12 cellular contexts compared by ENCODE assay signal in genomic region chr10:117462424-117462792, GRCh38.
DNase-seq lines count a peak whose midpoint lies in the region; ATAC-seq and TF ChIP-seq lines count a peak whose summit lies in the region.
"Had no signal": no experiment of that assay in that cellular context is flagged by ENCODE, and none has a peak within 500 bp of the region (broad histone marks: within the 10 kb centered on the region; RNA-seq: fewer than 3 reads in every experiment).

No MANE protein-coding gene starts in this region.

- H3K36me3 ChIP-seq in osteoblast (ENCODE audit: insufficient read depth, low read length): no peaks in the 10 kb centered on the region

- peaks cover 9% of the 10 kb centered on the region for H3K27me3 Mint-ChIP-seq in Calu3 (ENCODE audit: unreplicated experiment)

- no peaks in the 10 kb centered on the region for H3K36me3 Mint-ChIP-seq in Calu3 (ENCODE audit: insufficient read depth, unreplicated experiment)

- H3K27me3 ChIP-seq in osteoblast (ENCODE audit: insufficient read depth, low read length): no peaks in the 10 kb centered on the region

- peak overlapping the region; percentile 65 for H3K27ac ChIP-seq in epithelial cell of prostate
- H3K27ac ChIP-seq in osteoblast (ENCODE audit: low read depth, low read length): peak overlapping the region; percentile 98

- CTCF ChIA-PET in Calu3 (lab: Charles Lee): no interaction called here

- no peaks in the 10 kb centered on the region for H3K4me1 Mint-ChIP-seq in Calu3 (ENCODE audit: low read depth, unreplicated experiment)
- H3K4me1 Mint-ChIP-seq: central memory CD8-positive, alpha-beta T cell had no signal

- peak overlapping the region; percentile 43 for H3K4me2 ChIP-seq in osteoblast (ENCODE audit: insufficient read depth, low read length)

- no peak overlapping the region for H3K4me3 ChIP-seq in osteoblast (ENCODE audit: insufficient read depth, low read length)

- TF ChIP-seq CTCF in Calu3 (IDR thresholded peaks at IDR 0.05; ENCODE audit: unreplicated experiment) (no peak), osteoblast (IDR thresholded peaks at IDR 0.05; ENCODE audit: extremely low read depth, low read depth, low read length) (peak; percentile 14)

- no peaks in the 10 kb centered on the region for H3K9me3 Mint-ChIP-seq in Calu3 (ENCODE audit: low read depth, unreplicated experiment)
- H3K9me3 Mint-ChIP-seq: central memory CD8-positive, alpha-beta T cell had no signal

- H3K9me3 ChIP-seq in osteoblast (ENCODE audit: low read depth, low read length): peaks cover 6% of the 10 kb centered on the region

- H3K27ac Mint-ChIP-seq in Calu3 (ENCODE audit: unreplicated experiment): no peak overlapping the region

- no peaks in the 10 kb centered on the region for H4K20me1 ChIP-seq in osteoblast (ENCODE audit: insufficient read depth, low read length)

- DNase-seq in Calu3: peak; percentile 6
- peak; percentile 42 for DNase-seq in M059J (ENCODE audit: low read depth)
- no peak for DNase-seq in epithelial cell of prostate (ENCODE audit: low read depth, low spot score)
- peak; percentile 84 for DNase-seq in osteoblast (ENCODE audit: insufficient read length, low spot score, missing footprints)
- no peak for DNase-seq in germinal center (ENCODE audit: low spot score)
- no peak for DNase-seq in central memory CD4-positive, alpha-beta T cell
- DNase-seq in RKO (ENCODE audit: low spot score): no peak
- DNase-seq: activated CD8-positive, alpha-beta memory T cell treated with anti-CD3 and anti-CD28 coated beads, Interleukin-2, amount 50 U/mL, for 48 hours; NCI-H345; posterior cingulate gyrus had no signal

- BruUV-seq in Calu3 (replicated peaks; lab: Mats Ljungman, UMichigan): no TSS peak

- peak overlapping the region; percentile 81 for H2AFZ ChIP-seq in osteoblast (ENCODE audit: low read length)

- no peak overlapping the region for H3K4me3 Mint-ChIP-seq in Calu3 (ENCODE audit: low read depth, unreplicated experiment)
- H3K4me3 Mint-ChIP-seq: central memory CD8-positive, alpha-beta T cell had no signal

- no peak for ATAC-seq in GM19452 (IDR thresholded peaks at IDR 0.05; ENCODE audit: unreplicated experiment)

- intact Hi-C loops in Calu3 (cut with micrococcal nuclease; ENCODE audit: unreplicated experiment): no loop called here

- no peaks in the 10 kb centered on the region for H3K79me2 ChIP-seq in osteoblast (ENCODE audit: insufficient read depth, low read length)

- H3K4me1 ChIP-seq in osteoblast (ENCODE audit: insufficient read depth, low read length): peaks cover 28% of the 10 kb centered on the region

Comparison
In these comparisons a context has a peak if more than half of its experiments do, and no peak if none do; other contexts are left out.
1. DNase-seq: peak in Calu3 (single experiment), M059J (single experiment) and osteoblast (single experiment); none in epithelial cell of prostate (single experiment), germinal center (single experiment), central memory CD4-positive, alpha-beta T cell (single experiment) and RKO (single experiment).